1 cellular context compared by ENCODE assay signal in genomic region chr18:5997361-5997760, GRCh38.
TF ChIP-seq lines count a peak whose summit lies in the region.

No MANE protein-coding gene starts in this region.

TF ChIP-seq in WTC11, 78 proteins besides CTCF, POLR2A, EP300 and RAD21 (continued from another document):
- no peak for TF ChIP-seq ARID4B (CRISPR knock-in tag; IDR thresholded peaks at IDR 0.05; ENCODE audit: borderline replicate concordance)
- no peak for TF ChIP-seq SOX15 (CRISPR knock-in tag; IDR thresholded peaks at IDR 0.05)
